1 cellular context compared by ENCODE assay signal in genomic region chr12:43761535-43761934, GRCh38.
TF ChIP-seq lines count a peak whose summit lies in the region.

No MANE protein-coding gene starts in this region.

TF ChIP-seq in K562, 482 proteins besides CTCF, POLR2A, EP300 and RAD21:
- TF ChIP-seq, protein P1, sequence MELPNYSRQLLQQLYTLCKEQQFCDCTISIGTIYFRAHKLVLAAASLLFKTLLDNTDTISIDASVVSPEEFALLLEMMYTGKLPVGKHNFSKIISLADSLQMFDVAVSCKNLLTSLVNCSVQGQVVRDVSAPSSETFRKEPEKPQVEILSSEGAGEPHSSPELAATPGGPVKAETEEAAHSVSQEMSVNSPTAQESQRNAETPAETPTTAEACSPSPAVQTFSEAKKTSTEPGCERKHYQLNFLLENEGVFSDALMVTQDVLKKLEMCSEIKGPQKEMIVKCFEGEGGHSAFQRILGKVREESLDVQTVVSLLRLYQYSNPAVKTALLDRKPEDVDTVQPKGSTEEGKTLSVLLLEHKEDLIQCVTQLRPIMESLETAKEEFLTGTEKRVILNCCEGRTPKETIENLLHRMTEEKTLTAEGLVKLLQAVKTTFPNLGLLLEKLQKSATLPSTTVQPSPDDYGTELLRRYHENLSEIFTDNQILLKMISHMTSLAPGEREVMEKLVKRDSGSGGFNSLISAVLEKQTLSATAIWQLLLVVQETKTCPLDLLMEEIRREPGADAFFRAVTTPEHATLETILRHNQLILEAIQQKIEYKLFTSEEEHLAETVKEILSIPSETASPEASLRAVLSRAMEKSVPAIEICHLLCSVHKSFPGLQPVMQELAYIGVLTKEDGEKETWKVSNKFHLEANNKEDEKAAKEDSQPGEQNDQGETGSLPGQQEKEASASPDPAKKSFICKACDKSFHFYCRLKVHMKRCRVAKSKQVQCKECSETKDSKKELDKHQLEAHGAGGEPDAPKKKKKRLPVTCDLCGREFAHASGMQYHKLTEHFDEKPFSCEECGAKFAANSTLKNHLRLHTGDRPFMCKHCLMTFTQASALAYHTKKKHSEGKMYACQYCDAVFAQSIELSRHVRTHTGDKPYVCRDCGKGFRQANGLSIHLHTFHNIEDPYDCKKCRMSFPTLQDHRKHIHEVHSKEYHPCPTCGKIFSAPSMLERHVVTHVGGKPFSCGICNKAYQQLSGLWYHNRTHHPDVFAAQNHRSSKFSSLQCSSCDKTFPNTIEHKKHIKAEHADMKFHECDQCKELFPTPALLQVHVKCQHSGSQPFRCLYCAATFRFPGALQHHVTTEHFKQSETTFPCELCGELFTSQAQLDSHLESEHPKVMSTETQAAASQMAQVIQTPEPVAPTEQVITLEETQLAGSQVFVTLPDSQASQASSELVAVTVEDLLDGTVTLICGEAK (IDR thresholded peaks at IDR 0.05), result peak; percentile 96
- TF ChIP-seq, protein P1 (CRISPR knock-in tag; IDR thresholded peaks at IDR 0.05), result peak; percentile 89
- TF ChIP-seq, protein P2, sequence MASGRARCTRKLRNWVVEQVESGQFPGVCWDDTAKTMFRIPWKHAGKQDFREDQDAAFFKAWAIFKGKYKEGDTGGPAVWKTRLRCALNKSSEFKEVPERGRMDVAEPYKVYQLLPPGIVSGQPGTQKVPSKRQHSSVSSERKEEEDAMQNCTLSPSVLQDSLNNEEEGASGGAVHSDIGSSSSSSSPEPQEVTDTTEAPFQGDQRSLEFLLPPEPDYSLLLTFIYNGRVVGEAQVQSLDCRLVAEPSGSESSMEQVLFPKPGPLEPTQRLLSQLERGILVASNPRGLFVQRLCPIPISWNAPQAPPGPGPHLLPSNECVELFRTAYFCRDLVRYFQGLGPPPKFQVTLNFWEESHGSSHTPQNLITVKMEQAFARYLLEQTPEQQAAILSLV (tag; IDR thresholded peaks at IDR 0.05), result no peak
- TF ChIP-seq, protein P3, sequence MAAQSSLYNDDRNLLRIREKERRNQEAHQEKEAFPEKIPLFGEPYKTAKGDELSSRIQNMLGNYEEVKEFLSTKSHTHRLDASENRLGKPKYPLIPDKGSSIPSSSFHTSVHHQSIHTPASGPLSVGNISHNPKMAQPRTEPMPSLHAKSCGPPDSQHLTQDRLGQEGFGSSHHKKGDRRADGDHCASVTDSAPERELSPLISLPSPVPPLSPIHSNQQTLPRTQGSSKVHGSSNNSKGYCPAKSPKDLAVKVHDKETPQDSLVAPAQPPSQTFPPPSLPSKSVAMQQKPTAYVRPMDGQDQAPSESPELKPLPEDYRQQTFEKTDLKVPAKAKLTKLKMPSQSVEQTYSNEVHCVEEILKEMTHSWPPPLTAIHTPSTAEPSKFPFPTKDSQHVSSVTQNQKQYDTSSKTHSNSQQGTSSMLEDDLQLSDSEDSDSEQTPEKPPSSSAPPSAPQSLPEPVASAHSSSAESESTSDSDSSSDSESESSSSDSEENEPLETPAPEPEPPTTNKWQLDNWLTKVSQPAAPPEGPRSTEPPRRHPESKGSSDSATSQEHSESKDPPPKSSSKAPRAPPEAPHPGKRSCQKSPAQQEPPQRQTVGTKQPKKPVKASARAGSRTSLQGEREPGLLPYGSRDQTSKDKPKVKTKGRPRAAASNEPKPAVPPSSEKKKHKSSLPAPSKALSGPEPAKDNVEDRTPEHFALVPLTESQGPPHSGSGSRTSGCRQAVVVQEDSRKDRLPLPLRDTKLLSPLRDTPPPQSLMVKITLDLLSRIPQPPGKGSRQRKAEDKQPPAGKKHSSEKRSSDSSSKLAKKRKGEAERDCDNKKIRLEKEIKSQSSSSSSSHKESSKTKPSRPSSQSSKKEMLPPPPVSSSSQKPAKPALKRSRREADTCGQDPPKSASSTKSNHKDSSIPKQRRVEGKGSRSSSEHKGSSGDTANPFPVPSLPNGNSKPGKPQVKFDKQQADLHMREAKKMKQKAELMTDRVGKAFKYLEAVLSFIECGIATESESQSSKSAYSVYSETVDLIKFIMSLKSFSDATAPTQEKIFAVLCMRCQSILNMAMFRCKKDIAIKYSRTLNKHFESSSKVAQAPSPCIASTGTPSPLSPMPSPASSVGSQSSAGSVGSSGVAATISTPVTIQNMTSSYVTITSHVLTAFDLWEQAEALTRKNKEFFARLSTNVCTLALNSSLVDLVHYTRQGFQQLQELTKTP (IDR thresholded peaks at IDR 0.05; ENCODE audit: low read depth in 1 of 2, partially characterized antibody in 2 of 2), result no peak
TF ChIP-seq in K562: peak in this region for 1.
